ENCODE assay signal across 14 cellular contexts in genomic region chr5:42719034-42719433, GRCh38. TPM values are rescaled to one million over a fixed set of nuclear protein-coding genes. Genes with fewer than 3 reads are reported as not detected.
DNase-seq lines count a peak whose midpoint lies in the region; ATAC-seq, FAIRE-seq and TF ChIP-seq lines count a peak whose summit lies in the region.
"Had no signal": no experiment of that assay in that cellular context is flagged by ENCODE, and none has a peak within 500 bp of the region (broad histone marks: within the 10 kb centered on the region; RNA-seq: fewer than 3 reads in every experiment).

No MANE protein-coding gene starts in this region.

- DNase-seq in astrocyte (ENCODE audit: low read depth) (peak; percentile 0), GM10266 (ENCODE audit: extremely low spot score) (no peak), Peyer's patch (no peak), gastrocnemius medialis (no peak)
- DNase-seq in effector CD4-positive, alpha-beta T cell, result no peak
- DNase-seq: DMS79 treated with DMSO at 0.1 percent for 48 hours, NCI-H2171, occipital lobe, PC-9, T-helper 9 cell, uterus had no signal

- H3K27ac ChIP-seq in BLaER1 (no peak overlapping the region), astrocyte (ENCODE audit: low read depth, low read length) (no peak overlapping the region), Peyer's patch (no peak overlapping the region), gastrocnemius medialis (no peak overlapping the region)
- H3K27ac ChIP-seq: PC-9, uterus had no signal

- no peaks in the 10 kb centered on the region for H3K36me3 Mint-ChIP-seq in astrocyte (ENCODE audit: low read depth, unreplicated experiment)

- H3K36me3 ChIP-seq in BLaER1 (no peaks in the 10 kb centered on the region), astrocyte (ENCODE audit: insufficient read depth, low read length) (no peaks in the 10 kb centered on the region), Peyer's patch (no peaks in the 10 kb centered on the region), gastrocnemius medialis (peaks cover 0 to 12% of the 10 kb centered on the region in 2 donors)
- H3K36me3 ChIP-seq: uterus had no signal

- no peaks in the 10 kb centered on the region for H3K79me2 ChIP-seq in astrocyte (ENCODE audit: insufficient read depth, low read length)

- H3K4me1 ChIP-seq in BLaER1, result peaks cover 49% of the 10 kb centered on the region
- H3K4me1 ChIP-seq in astrocyte (ENCODE audit: insufficient read depth, low read length), result peaks cover 7% of the 10 kb centered on the region
- H3K4me1 ChIP-seq in Peyer's patch, result no peaks in the 10 kb centered on the region
- no peaks in the 10 kb centered on the region for H3K4me1 ChIP-seq in gastrocnemius medialis
- H3K4me1 ChIP-seq: uterus had no signal

- H3K27me3 Mint-ChIP-seq in astrocyte (ENCODE audit: low read depth, unreplicated experiment), result no peaks in the 10 kb centered on the region

- peaks cover 7% of the 10 kb centered on the region for H3K4me1 Mint-ChIP-seq in astrocyte (ENCODE audit: low read depth, unreplicated experiment)

- peaks cover under 1% of the 10 kb centered on the region; the same call in 1 of the 2 replicates for H3K9me3 ChIP-seq in BLaER1
- H3K9me3 ChIP-seq in astrocyte (ENCODE audit: insufficient read depth, low read depth, low read length), result no peaks in the 10 kb centered on the region
- H3K9me3 ChIP-seq in Peyer's patch, result no peaks in the 10 kb centered on the region
- H3K9me3 ChIP-seq in gastrocnemius medialis, result no peaks in the 10 kb centered on the region
- H3K9me3 ChIP-seq: uterus had no signal

- in situ Hi-C loops in gastrocnemius medialis (cut with MboI; ENCODE audit: low sequenced_read_pairs in 4 of 4), result no loop called here

- no peaks in the 10 kb centered on the region for H3K9me3 Mint-ChIP-seq in astrocyte (ENCODE audit: unreplicated experiment)

- peak overlapping the region; percentile 70 for H3K4me2 ChIP-seq in BLaER1
- H3K4me2 ChIP-seq in astrocyte (ENCODE audit: low read length), result peak overlapping the region; percentile 38
- H3K4me2 ChIP-seq: PC-9 had no signal

- H3K4me3 Mint-ChIP-seq in astrocyte (ENCODE audit: unreplicated experiment), result no peak overlapping the region

- TF ChIP-seq POLR2A in Peyer's patch (IDR thresholded peaks at IDR 0.05) (no peak), gastrocnemius medialis (IDR thresholded peaks at IDR 0.05) (no peak)

- ATAC-seq in GM19328 (IDR thresholded peaks at IDR 0.05; ENCODE audit: unreplicated experiment) (peak; percentile 2), HG03280 (IDR thresholded peaks at IDR 0.05; ENCODE audit: unreplicated experiment) (peak; percentile 15), gastrocnemius medialis (no peak)

- FAIRE-seq in astrocyte (lab: Jason Lieb, UNC), result no peak

- H3K4me3 ChIP-seq in BLaER1 (no peak overlapping the region), astrocyte (ENCODE audit: insufficient read depth, low read depth, low read length) (no peak overlapping the region), Peyer's patch (no peak overlapping the region), gastrocnemius medialis (no peak overlapping the region)
- H3K4me3 ChIP-seq: PC-9, uterus had no signal

- no peak for TF ChIP-seq CTCF in astrocyte (IDR thresholded peaks at IDR 0.05; ENCODE audit: insufficient read depth, low read depth, low read length)
- no peak for TF ChIP-seq CTCF in GM10266 (IDR thresholded peaks at IDR 0.05; ENCODE audit: control insufficient read depth, insufficient read depth, low read depth, missing control alignments)
- no peak for TF ChIP-seq CTCF in Peyer's patch (IDR thresholded peaks at IDR 0.05)
- TF ChIP-seq CTCF in gastrocnemius medialis (IDR thresholded peaks at IDR 0.05 in 4 of 5, conservative IDR thresholded peaks at IDR 0.05 in 1 of 5), result no peak

- H4K20me1 ChIP-seq in BLaER1, result no peaks in the 10 kb centered on the region
- no peaks in the 10 kb centered on the region for H4K20me1 ChIP-seq in astrocyte (ENCODE audit: insufficient read depth, low read length)

- H3K27me3 ChIP-seq in BLaER1 (no peaks in the 10 kb centered on the region), astrocyte (ENCODE audit: insufficient read depth, low read length) (peaks cover 10% of the 10 kb centered on the region), Peyer's patch (no peaks in the 10 kb centered on the region), gastrocnemius medialis (no peaks in the 10 kb centered on the region)
- H3K27me3 ChIP-seq: uterus had no signal

- H2AFZ ChIP-seq in astrocyte (ENCODE audit: low read depth, low read length), result no peak overlapping the region
- H2AFZ ChIP-seq: PC-9 had no signal

- H3K27ac Mint-ChIP-seq in astrocyte (ENCODE audit: unreplicated experiment), result no peak overlapping the region

- no peak overlapping the region for H3K9ac ChIP-seq in BLaER1
- H3K9ac ChIP-seq in astrocyte (ENCODE audit: low read length), result no peak overlapping the region

- intact Hi-C loops in gastrocnemius medialis (cut with DNase I; ENCODE audit: low total_unique reads), result no loop called here

RNA-seq across cellular contexts. Expression of gene CCDC152, which starts 37.6 kb away (rescaled TPM):
- total RNA-seq in astrocyte (1.2 and 1.3 TPM in 2 replicates), Peyer's patch (under 1 TPM in 1 of 4 donors, not detected in 3; 0.40 TPM), gastrocnemius medialis (1 to 10 TPM in 1 of 4 donors, under 1 TPM in 3; 0.13 to 1.1 (median 0.65) TPM)

Comparison
In these comparisons a context has a peak if more than half of its experiments do, and no peak if none do; other contexts are left out.
1. ATAC-seq: peak in GM19328 (single experiment) and HG03280 (single experiment); none in gastrocnemius medialis (0 of 2).